ENCODE assay signal across 9 cellular contexts in genomic region chr7:142797342-142797798, GRCh38. TPM values are rescaled to one million over a fixed set of nuclear protein-coding genes. Genes with fewer than 3 reads are reported as not detected.
DNase-seq lines count a peak whose midpoint lies in the region; ATAC-seq, FAIRE-seq and TF ChIP-seq lines count a peak whose summit lies in the region.
"Had no signal": no experiment of that assay in that cellular context is flagged by ENCODE, and none has a peak within 500 bp of the region (broad histone marks: within the 10 kb centered on the region; RNA-seq: fewer than 3 reads in every experiment).

No MANE protein-coding gene starts in this region.

- no peak for TF ChIP-seq EP300 in stomach (IDR thresholded peaks at IDR 0.05)

- H3K9me3 Mint-ChIP-seq in activated CD8-positive, alpha-beta T cell treated with anti-CD3 and anti-CD28 coated beads, Interleukin-2, amount 10 ng/mL, durations not matched to agents 7 days and 5 days (ENCODE audit: insufficient read depth): no peaks in the 10 kb centered on the region

- TF ChIP-seq POLR2A in stomach (IDR thresholded peaks at IDR 0.05): no peak

- TF ChIP-seq CTCF in stomach (IDR thresholded peaks at IDR 0.05): no peak

- H3K27ac ChIP-seq in stomach: peak overlapping the region; percentile 46 to 77 (median 71)
- H3K27ac ChIP-seq: epithelial cell of prostate had no signal

- H3K4me3 ChIP-seq in iPS-18c (ENCODE audit: insufficient read depth, low read depth, low read length): peak overlapping the region; percentile 70
- peak overlapping the region; percentile 39 to 50 (median 46) for H3K4me3 ChIP-seq in stomach

- CTCF ChIA-PET in activated CD8-positive, alpha-beta T cell treated with anti-CD3 and anti-CD28 coated beads, Interleukin-2, amount 10 ng/mL, durations not matched to agents 7 days and 5 days (lab: Charles Lee): interaction anchor here (1.9 to 20.0 kb wide), 3 partner anchors 11 to 172 kb away, joined by 7 to 584 read pairs (median 77); no protein-coding TSS in a partner anchor

- H3K36me3 Mint-ChIP-seq in activated CD8-positive, alpha-beta T cell treated with anti-CD3 and anti-CD28 coated beads, Interleukin-2, amount 10 ng/mL, durations not matched to agents 7 days and 5 days (ENCODE audit: low read depth): peaks cover 86% of the 10 kb centered on the region

- H3K36me3 ChIP-seq in stomach: no peaks in the 10 kb centered on the region

- H3K27me3 Mint-ChIP-seq in activated CD8-positive, alpha-beta T cell treated with anti-CD3 and anti-CD28 coated beads, Interleukin-2, amount 10 ng/mL, durations not matched to agents 7 days and 5 days (ENCODE audit: low read depth): no peaks in the 10 kb centered on the region

- peaks cover 17 to 21% (median 20%) of the 10 kb centered on the region in 4 donors for H3K4me1 ChIP-seq in stomach

- intact Hi-C loops in stomach (cut with DNase I; ENCODE audit: low total_unique reads): no loop called here

- H3K4me1 Mint-ChIP-seq in activated CD8-positive, alpha-beta T cell treated with anti-CD3 and anti-CD28 coated beads, Interleukin-2, amount 10 ng/mL, durations not matched to agents 7 days and 5 days (ENCODE audit: low read depth): peaks cover 73% of the 10 kb centered on the region

- H3K27me3 ChIP-seq in stomach: peaks cover 8 to 81% (median 28%) of the 10 kb centered on the region in 3 donors

- H3K4me3 Mint-ChIP-seq in activated CD8-positive, alpha-beta T cell treated with anti-CD3 and anti-CD28 coated beads, Interleukin-2, amount 10 ng/mL, durations not matched to agents 7 days and 5 days: peak overlapping the region; percentile 90

- ATAC-seq in GM18498 (IDR thresholded peaks at IDR 0.05; ENCODE audit: unreplicated experiment) (peak; percentile 35), HG02642 (IDR thresholded peaks at IDR 0.05; ENCODE audit: poor library complexity, unreplicated experiment) (peak; percentile 50), GM18873 (IDR thresholded peaks at IDR 0.05; ENCODE audit: low FRiP score, unreplicated experiment) (no peak)
- peak; percentile 5 for ATAC-seq in activated CD8-positive, alpha-beta T cell treated with anti-CD3 and anti-CD28 coated beads, Interleukin-2, amount 10 ng/mL, durations not matched to agents 7 days and 5 days

- H3K27ac Mint-ChIP-seq in activated CD8-positive, alpha-beta T cell treated with anti-CD3 and anti-CD28 coated beads, Interleukin-2, amount 10 ng/mL, durations not matched to agents 7 days and 5 days: peak overlapping the region; percentile 99

- H3K9me3 ChIP-seq in iPS-18c (ENCODE audit: control insufficient read depth, insufficient read depth, low read length) (no peaks in the 10 kb centered on the region), stomach (no peaks in the 10 kb centered on the region)

- FAIRE-seq in urothelium cell line (lab: Jason Lieb, UNC): no peak

- DNase-seq in activated CD8-positive, alpha-beta T cell treated with anti-CD3 and anti-CD28 coated beads, Interleukin-2, amount 10 ng/mL, durations not matched to agents 7 days and 5 days: peak; percentile 35
- DNase-seq in stomach (no peak), urothelium cell line (ENCODE audit: low spot score) (no peak), NCI-H1694 (lab: John Stamatoyannopoulos, UW) (no peak)

- WGBS in stomach, 5 donors: 0 to 2% (median 1%) methylated on average over 11 to 24 of the region's 24 CpGs

- POLR2A ChIA-PET in activated CD8-positive, alpha-beta T cell treated with anti-CD3 and anti-CD28 coated beads, Interleukin-2, amount 10 ng/mL, durations not matched to agents 7 days and 5 days (lab: Charles Lee): interaction anchor here (0.7 to 22.0 kb wide), 19 partner anchors 5 to 489 kb away, joined by 3 to 2065 read pairs (median 6); no protein-coding TSS in a partner anchor

RNA-seq across cellular contexts. Expression of gene PRSS2, which starts 26.6 kb away (rescaled TPM):
- not detected for total RNA-seq in activated CD8-positive, alpha-beta T cell treated with anti-CD3 and anti-CD28 coated beads, Interleukin-2, amount 10 ng/mL, durations not matched to agents 7 days and 5 days
- 10 to 100 TPM in 1 of 5 donors, 1 to 10 TPM in 1, not detected in 3; 1.3 to 86.1 TPM for total RNA-seq in stomach
- 10 to 100 TPM; 51.4 to 69.4 (median 59.1) TPM for polyA plus RNA-seq in stomach

RNA-seq across cellular contexts. Expression of gene PRSS1, which starts 48.1 kb away (rescaled TPM):
- not detected for total RNA-seq in activated CD8-positive, alpha-beta T cell treated with anti-CD3 and anti-CD28 coated beads, Interleukin-2, amount 10 ng/mL, durations not matched to agents 7 days and 5 days
- 10 to 100 TPM in 1 of 5 donors, 1 to 10 TPM in 1, not detected in 3; 10.0 to 20.4 TPM for total RNA-seq in stomach
- 100 to 1,000 TPM in 2 of 3 donors, 10 to 100 TPM in 1; 61.0 to 233 (median 196) TPM for polyA plus RNA-seq in stomach

RNA-seq across cellular contexts. Expression of gene EPHB6, which starts 57.5 kb away (rescaled TPM):
- 1 to 10 TPM; 7.0 TPM for total RNA-seq in activated CD8-positive, alpha-beta T cell treated with anti-CD3 and anti-CD28 coated beads, Interleukin-2, amount 10 ng/mL, durations not matched to agents 7 days and 5 days
- total RNA-seq in stomach: 1 to 10 TPM; 5.4 to 9.6 (median 8.0) TPM
- polyA plus RNA-seq in stomach: 10 to 100 TPM in 2 of 3 donors, 1 to 10 TPM in 1; 6.2 to 23.1 (median 19.3) TPM
